In genomic region chr14:24093901-24094838, GRCh38 we compare ENCODE assay signal across 8 cellular contexts. TPM values are rescaled to one million over a fixed set of nuclear protein-coding genes. Genes with fewer than 3 reads are reported as not detected.
DNase-seq lines count a peak whose midpoint lies in the region; ATAC-seq, FAIRE-seq and TF ChIP-seq lines count a peak whose summit lies in the region.

Gene PCK2 (plus strand): TSS chr14:24094311. CDS start chr14:24094406, 95 bp downstream.

- no peak for TF ChIP-seq RAD21 in A549 (conservative IDR thresholded peaks at IDR 0.05 in 1 of 2, IDR thresholded peaks at IDR 0.05 in 1 of 2)

- no peaks in the 10 kb centered on the region for H3K27me3 ChIP-seq in kidney epithelial cell (ENCODE audit: control insufficient read depth, insufficient read depth, low read length)

- TF ChIP-seq POLR2A in A549 (IDR thresholded peaks at IDR 0.05; ENCODE audit: low read length): peak; percentile 95

- ATAC-seq in A549 (peak; percentile 93 to 94), GM18867 (IDR thresholded peaks at IDR 0.05; ENCODE audit: unreplicated experiment) (peak; percentile 59), HG03135 (IDR thresholded peaks at IDR 0.05; ENCODE audit: unreplicated experiment) (peak; percentile 45)

- peaks cover 18% of the 10 kb centered on the region for H3K4me1 ChIP-seq in A549

- H3K9me3 ChIP-seq in A549: no peaks in the 10 kb centered on the region

- CTCF ChIA-PET in A549 (lab: Yijun Ruan, JAX): interaction anchor here (0.9 to 12.6 kb wide), 11 partner anchors 11 to 67 kb away, joined by 3 to 405 read pairs (median 4); partner anchors contain the start of genes CPNE6, IRF9 and PSME1

- TF ChIP-seq CTCF in A549 (IDR thresholded peaks at IDR 0.05) (no peak), kidney epithelial cell (IDR thresholded peaks at IDR 0.05; ENCODE audit: insufficient read depth, low read length, poor library complexity, severe bottlenecking) (peak; percentile 16)

- no peak for FAIRE-seq in A549 (lab: Jason Lieb, UNC)

- peak within 1 kb of the TSS; percentile 89 for H3K4me2 ChIP-seq in A549

- H3K36me3 ChIP-seq in kidney epithelial cell (ENCODE audit: control insufficient read depth, insufficient read depth, low read length): no peaks in the 10 kb centered on the region

- peak within 1 kb of the TSS; percentile 95 to 100 for H3K27ac ChIP-seq in A549

- POLR2A ChIA-PET in A549 (lab: Yijun Ruan, JAX): interaction anchor here (0.6 to 3.7 kb wide), 21 partner anchors 9 to 336 kb away, joined by 3 to 55 read pairs (median 6); partner anchors contain the start of genes CARMIL3, CPNE6, DCAF11 and EMC9

- DNase-seq in A549 (ENCODE audit: low read depth in 1 of 2, low spot score in 1 of 2) (peak; percentile 95 to 97), NCI-H345 (lab: John Stamatoyannopoulos, UW) (peak; percentile 93), cerebellar cortex (ENCODE audit: low spot score) (peak; percentile 88), kidney epithelial cell (ENCODE audit: low read depth) (peak; percentile 71)
- peak; percentile 61 for DNase-seq in activated CD4-positive, CD25-positive, alpha-beta regulatory T cell treated with anti-CD3 and anti-CD28 coated beads, Interleukin-2, amount 50 U/mL, for 16 hours (ENCODE audit: low read depth, low spot score)
- DNase-seq in stimulated activated CD4-positive, alpha-beta T cell treated with anti-CD3 and anti-CD28 coated beads, Interleukin-1b, Interleukin-23, amount 100 ng/mL, for 24 hours (ENCODE audit: low read depth in 4 of 4, low spot score in 1 of 4): peak; percentile 60 to 92 (median 74)

- H3K4me3 ChIP-seq in A549 (peak within 1 kb of the TSS; percentile 70), kidney epithelial cell (ENCODE audit: low read depth, low read length) (peak within 1 kb of the TSS; percentile 82)

- no peak for TF ChIP-seq EP300 in A549 (IDR thresholded peaks at IDR 0.05)

- under 1% methylated on average over 35 of the region's 68 CpGs for WGBS in A549 (ENCODE audit: missing lambda C conversion rate)

TF ChIP-seq in A549, 52 proteins besides CTCF, POLR2A, EP300 and RAD21:
- TF ChIP-seq, protein P1, sequence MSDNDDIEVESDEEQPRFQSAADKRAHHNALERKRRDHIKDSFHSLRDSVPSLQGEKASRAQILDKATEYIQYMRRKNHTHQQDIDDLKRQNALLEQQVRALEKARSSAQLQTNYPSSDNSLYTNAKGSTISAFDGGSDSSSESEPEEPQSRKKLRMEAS (IDR thresholded peaks at IDR 0.05): peak; percentile 66
- TF ChIP-seq PHF8 (IDR thresholded peaks at IDR 0.05; ENCODE audit: borderline replicate concordance, low read depth) (peak; percentile 75), TFCP2L1 (CRISPR knock-in tag; IDR thresholded peaks at IDR 0.05) (peak; percentile 34; the same call in 1 of the 2 replicates), MAFK (IDR thresholded peaks at IDR 0.05; ENCODE audit: partially characterized antibody) (no peak), JUN (IDR thresholded peaks at IDR 0.05) (peak; percentile 73 to 98), BCL3 (IDR thresholded peaks at IDR 0.05) (peak; percentile 95), KDM1A (IDR thresholded peaks at IDR 0.05; ENCODE audit: low read depth) (no peak), RFX5 (IDR thresholded peaks at IDR 0.05) (no peak), CHD2 (IDR thresholded peaks at IDR 0.05; ENCODE audit: low read length, partially characterized antibody) (no peak), GATA3 (IDR thresholded peaks at IDR 0.05; ENCODE audit: borderline replicate concordance) (peak; percentile 27; the same call in 1 of the 2 replicates), CEBPB (IDR thresholded peaks at IDR 0.05) (peak in 1 of 2 experiments; percentile 69; a peak in 2 of 4 replicates), KDM5A (IDR thresholded peaks at IDR 0.05) (no peak), MAZ (IDR thresholded peaks at IDR 0.05; ENCODE audit: borderline replicate concordance, low read depth, low read length) (0 out of 2 replicates have a peak, but pooled peaks have one; percentile 6), NFE2L2 (conservative IDR thresholded peaks at IDR 0.05; ENCODE audit: low read length) (no peak), PBX3 (IDR thresholded peaks at IDR 0.05) (no peak), SREBF2 (IDR thresholded peaks at IDR 0.05) (no peak)
- TF ChIP-seq, protein P2, sequence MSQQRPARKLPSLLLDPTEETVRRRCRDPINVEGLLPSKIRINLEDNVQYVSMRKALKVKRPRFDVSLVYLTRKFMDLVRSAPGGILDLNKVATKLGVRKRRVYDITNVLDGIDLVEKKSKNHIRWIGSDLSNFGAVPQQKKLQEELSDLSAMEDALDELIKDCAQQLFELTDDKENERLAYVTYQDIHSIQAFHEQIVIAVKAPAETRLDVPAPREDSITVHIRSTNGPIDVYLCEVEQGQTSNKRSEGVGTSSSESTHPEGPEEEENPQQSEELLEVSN (IDR thresholded peaks at IDR 0.05; ENCODE audit: borderline replicate concordance, low read depth): peak; percentile 81
TF ChIP-seq in A549: peak in this region for 9.

RNA-seq across cellular contexts. Expression of gene PCK2, which starts in this region (rescaled TPM):
- polyA plus RNA-seq in A549 (2011; rRNA removed) (52.1 and 60.2 TPM in 2 replicates), A549 (2017; fragmentation: RNase III; extraction: RNeasy Plus Mini Kit Qiagen cat#74134 plus additional on column Dnase treatment) (16.9 to 20.7 TPM (median 18.8 TPM) in 3 replicates)
- 35.2 and 38.7 TPM in 2 replicates for polyA plus RNA-seq in A549 (2012; cell fraction: cytosol; rRNA removed)
- polyA plus RNA-seq in A549 (2012; cell fraction: nucleus; rRNA removed): 67.7 and 94.9 TPM in 2 replicates
- polyA minus RNA-seq in A549 (2011; rRNA and poly(A)+ RNA removed): 93.2 and 112 TPM in 2 replicates
- 127 and 142 TPM in 2 replicates for total RNA-seq in kidney epithelial cell

Comparison
In these comparisons a context has a peak if more than half of its experiments do, and no peak if none do; other contexts are left out.
1. Peak in every context shown above with its lines: DNase-seq, ATAC-seq, H3K4me3 ChIP-seq and H3K27ac ChIP-seq.